In the genomic region with DNA sequence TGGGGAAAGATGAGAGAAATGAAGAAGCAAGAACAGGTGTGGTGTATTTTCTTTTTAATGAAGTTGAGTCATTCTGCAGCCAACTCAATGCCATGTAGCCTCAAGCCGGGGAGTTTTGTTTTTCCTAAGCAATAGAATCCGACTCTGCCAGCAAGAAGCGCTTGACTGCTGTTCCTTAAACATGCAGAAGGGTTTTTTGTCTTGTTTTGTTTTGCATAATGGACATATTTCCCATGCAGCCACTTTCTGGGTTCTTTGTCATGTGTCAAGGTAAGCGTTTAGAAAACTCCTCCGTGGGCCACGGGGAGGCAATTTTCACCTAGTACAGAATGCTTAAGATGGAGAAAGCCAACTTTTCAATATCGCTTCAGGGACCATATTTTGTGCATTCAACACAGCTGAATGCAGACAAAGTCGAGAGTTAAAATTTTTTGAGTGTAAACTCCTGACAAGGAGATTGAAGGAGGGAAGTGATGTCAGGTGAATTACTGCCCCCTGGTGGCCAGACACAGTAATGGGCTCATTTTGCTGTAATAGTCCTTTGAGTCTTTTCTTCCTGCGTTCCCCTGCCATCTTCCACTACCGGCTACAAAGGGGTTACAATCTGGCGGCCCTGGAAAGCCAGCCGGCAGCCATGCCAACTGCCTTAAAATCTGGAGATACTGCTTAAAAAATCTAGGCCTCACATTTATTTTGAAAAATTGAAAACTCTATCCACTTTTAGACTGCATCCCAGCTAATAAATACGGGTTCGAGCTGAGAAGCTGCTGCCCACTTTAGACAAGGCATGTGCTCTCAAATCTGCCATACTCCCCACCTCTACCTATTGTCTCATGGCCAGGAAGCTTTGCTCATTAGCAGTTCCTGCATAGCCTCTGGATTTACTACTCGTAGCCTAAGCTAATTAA, we compare ENCODE assay signal across 8 cellular contexts. TPM values are rescaled to one million over a fixed set of nuclear protein-coding genes. Genes with fewer than 3 reads are reported as not detected.
A peak's percentile ranks its signal among the peaks of the same experiment; 100 is the strongest.
DNase-seq lines count a peak whose midpoint lies in the region; ATAC-seq, FAIRE-seq and TF ChIP-seq lines count a peak whose summit lies in the region.

No MANE protein-coding gene starts in this region.

- peak overlapping the region; percentile 45; the same call in 1 of the 2 replicates for H2AFZ ChIP-seq in KMS-11 (ENCODE audit: low read depth)

- no peak for FAIRE-seq in RCC 7860 (lab: Jason Lieb, UNC)

- H3K36me3 ChIP-seq in KMS-11 (ENCODE audit: insufficient read depth) (no peaks in the 10 kb centered on the region), ovary (no peaks in the 10 kb centered on the region), tibial nerve (no peaks in the 10 kb centered on the region)

- TF ChIP-seq POLR2A in ovary (IDR thresholded peaks at IDR 0.05) (no peak), tibial nerve (IDR thresholded peaks at IDR 0.05) (no peak)

- DNase-seq in GM04504 (ENCODE audit: low read depth) (peak; percentile 33), RCC 7860 (ENCODE audit: low spot score) (peak; percentile 35), globus pallidus (ENCODE audit: low spot score) (peak; percentile 69), ovary (peak; percentile 56 to 76 (median 71)), tibial nerve (ENCODE audit: low spot score in 2 of 2) (peak; percentile 63 to 77)
- peak; percentile 58 for DNase-seq in activated effector memory CD4-positive, alpha-beta T cell treated with Interleukin-2 at 50 U/mL for 16 hours

- no peak overlapping the region for H3K9ac ChIP-seq in KMS-11

- no peaks in the 10 kb centered on the region for H3K79me2 ChIP-seq in KMS-11 (ENCODE audit: insufficient read depth, low read depth)

- TF ChIP-seq CTCF in KMS-11 (conservative IDR thresholded peaks at IDR 0.05; ENCODE audit: low read depth, low read length) (peak; percentile 87), ovary (IDR thresholded peaks at IDR 0.05) (peak; percentile 63 to 81 (median 77)), tibial nerve (IDR thresholded peaks at IDR 0.05) (peak; percentile 85 to 94 (median 87))

- TF ChIP-seq EP300 in ovary (IDR thresholded peaks at IDR 0.05) (no peak), tibial nerve (IDR thresholded peaks at IDR 0.05) (no peak)

- H3K9me3 ChIP-seq in ovary (no peaks in the 10 kb centered on the region), tibial nerve (no peaks in the 10 kb centered on the region)

- H3K4me1 ChIP-seq in KMS-11 (ENCODE audit: low read depth, poor library complexity, severe bottlenecking) = peaks cover 15% of the 10 kb centered on the region
- H3K4me1 ChIP-seq in ovary (ENCODE audit: insufficient read depth) = no peaks in the 10 kb centered on the region
- peaks cover 0 to 30% (median 10%) of the 10 kb centered on the region in 4 donors for H3K4me1 ChIP-seq in tibial nerve

- no peak overlapping the region for H3K27ac ChIP-seq in KMS-11
- H3K27ac ChIP-seq in ovary = no peak overlapping the region
- no peak overlapping the region for H3K27ac ChIP-seq in tibial nerve

- 17 to 34% (median 23%) methylated on average over 15 of the region's 15 CpGs for WGBS in ovary, 3 donors
- 25 to 31% methylated on average over 15 of the region's 15 CpGs for WGBS in tibial nerve, 2 donors

- no peak for ATAC-seq in GM21576 (IDR thresholded peaks at IDR 0.05; ENCODE audit: unreplicated experiment)

- intact Hi-C loops in ovary (cut with DNase I) = loop anchor here in 2 of 4 donors (10.0 kb wide), 3 partner anchors 747 to 837 kb away; a partner anchor contains a TSS

- H3K4me2 ChIP-seq in KMS-11 = peak overlapping the region; percentile 47; the same call in 1 of the 2 replicates

- H3K27me3 ChIP-seq in KMS-11 (ENCODE audit: insufficient read depth, low read depth) (no peaks in the 10 kb centered on the region), ovary (no peaks in the 10 kb centered on the region), tibial nerve (no peaks in the 10 kb centered on the region)

- H3K4me3 ChIP-seq in KMS-11 (IDR thresholded peaks at IDR 0.05; ENCODE audit: insufficient read depth, low read depth, low read length) (no peak overlapping the region), ovary (no peak overlapping the region), tibial nerve (no peak overlapping the region)

- H4K20me1 ChIP-seq in KMS-11 (ENCODE audit: insufficient read depth) = no peaks in the 10 kb centered on the region

RNA-seq across cellular contexts. Expression of a gene that starts 3.2 kb away (rescaled TPM):
- total RNA-seq in ovary (10 to 100 TPM in 1 of 7 donors, 1 to 10 TPM in 6; 3.9 to 12.7 (median 7.6) TPM), tibial nerve (10 to 100 TPM in 1 of 4 donors, 1 to 10 TPM in 3; 4.8 to 13.2 (median 8.3) TPM)
- 1 to 10 TPM; 2.0 to 6.0 TPM for polyA plus RNA-seq in ovary

RNA-seq across cellular contexts. Expression of a gene that starts 49.1 kb away (rescaled TPM):
- 10 to 100 TPM; 44.5 to 55.3 (median 48.3) TPM for total RNA-seq in ovary
- 10 to 100 TPM; 27.9 to 36.2 TPM for polyA plus RNA-seq in ovary
- total RNA-seq in tibial nerve = 10 to 100 TPM; 51.3 to 70.1 (median 63.4) TPM

RNA-seq across cellular contexts. Expression of a gene that starts 50.5 kb away (rescaled TPM):
- 100 to 1,000 TPM; 110 to 238 (median 156) TPM for total RNA-seq in ovary
- 100 to 1,000 TPM; 207 to 298 TPM for polyA plus RNA-seq in ovary
- total RNA-seq in tibial nerve = 100 to 1,000 TPM; 172 to 269 (median 185) TPM
